ENCODE assay signal across 28 cellular contexts in the genomic region with DNA sequence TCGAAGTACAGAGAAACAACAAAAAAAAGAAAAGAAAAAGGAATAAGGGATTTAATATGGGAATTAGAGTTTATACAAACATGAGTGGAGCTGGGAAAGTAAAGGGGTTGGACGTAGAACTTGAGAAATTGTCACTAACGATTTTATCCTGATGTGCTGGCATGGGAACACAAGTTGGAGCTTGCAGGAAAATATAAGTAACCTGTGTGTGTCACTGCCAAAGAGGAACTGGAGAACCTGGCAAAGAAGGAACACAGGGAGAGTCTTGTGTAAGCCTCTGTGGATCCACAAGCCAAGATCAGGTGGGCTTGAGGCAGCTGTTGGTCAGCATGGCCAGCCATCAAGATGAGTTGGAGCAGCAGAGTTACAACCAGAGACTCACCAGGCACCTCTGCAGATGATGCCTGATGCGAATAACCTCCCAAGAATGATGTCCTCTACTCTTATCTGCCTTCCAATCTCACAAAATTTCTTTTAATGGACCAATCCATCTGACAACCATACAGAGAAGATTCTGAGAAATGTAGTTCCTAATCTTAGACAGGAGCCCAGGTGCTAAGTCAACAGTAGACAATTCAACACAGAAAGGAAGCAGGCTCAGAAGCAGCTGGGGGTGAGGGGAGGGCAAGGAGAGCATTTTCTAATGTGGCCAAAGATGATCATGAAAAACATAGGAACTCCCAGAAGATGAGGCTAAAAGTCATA.
"Had no signal": no experiment of that assay in that cellular context is flagged by ENCODE, and none has a peak within 500 bp of the region (broad histone marks: within the 10 kb centered on the region; RNA-seq: fewer than 3 reads in every experiment).

No MANE protein-coding gene starts in this region.

- H3K4me2 ChIP-seq: neural progenitor cell had no signal

- DNase-seq: effector CD8-positive, alpha-beta T cell; endodermal cell; erythroblast; gastrocnemius medialis; head of caudate nucleus; kidney; mesenchymal stem cell; mucosa of descending colon; naive thymus-derived CD4-positive, alpha-beta T cell; nucleus accumbens; right cardiac atrium; spleen; stimulated activated CD4-positive, alpha-beta T cell treated with anti-CD3 and anti-CD28 coated beads, Interleukin-4, amount 100 ng/mL, for 4 hours; stimulated activated naive CD8-positive, alpha-beta T cell treated with anti-CD3 and anti-CD28 coated beads, Interleukin-15, Interleukin-2, amounts not matched to agents 100 U/mL and 50 U/mL, for 24 hours; substantia nigra; testis; tibial artery; upper lobe of left lung had no signal

- H3K4me1 ChIP-seq: neural progenitor cell, prostate gland, spleen, testis had no signal

- H3K36me3 Mint-ChIP-seq: neural progenitor cell had no signal

- FAIRE-seq: colon, kidney, urothelium cell line had no signal

- H3K9me3 ChIP-seq: gastrocnemius medialis, prostate gland, testis had no signal

- H3K27ac ChIP-seq: gastrocnemius medialis, neural progenitor cell, prostate gland, skin epidermis, spleen, testis, tibial artery, upper lobe of left lung had no signal

- H3K4me1 Mint-ChIP-seq: naive thymus-derived CD4-positive, alpha-beta T cell; nephron; stimulated activated memory B cell treated with anti-CD40 and anti-IgM and Interleukin-4, amounts not matched to agents 10 μg/mL and 1 μg/mL and 100 μg/mL, for 72 hours had no signal

- H3K9ac ChIP-seq: neural progenitor cell had no signal

- H3K27me3 ChIP-seq: gastrocnemius medialis, neural progenitor cell, spleen, testis, tibial artery, upper lobe of left lung had no signal

- ATAC-seq: gastrocnemius medialis; mucosa of descending colon; naive thymus-derived CD4-positive, alpha-beta T cell; right cardiac atrium; stimulated activated memory B cell treated with anti-CD40 and anti-IgM and Interleukin-4, amounts not matched to agents 10 μg/mL and 1 μg/mL and 100 μg/mL, for 72 hours; stimulated activated naive CD8-positive, alpha-beta T cell treated with anti-CD3 and anti-CD28 coated beads, Interleukin-15, Interleukin-2, amounts not matched to agents 100 U/mL and 50 U/mL, for 24 hours had no signal

- H3K4me3 ChIP-seq: gastrocnemius medialis, lung, mucosa of descending colon, neural progenitor cell, prostate gland, skin epidermis, spleen, testis, tibial artery, upper lobe of left lung had no signal

- H3K27ac Mint-ChIP-seq: dendritic cell treated with granulocyte-macrophage colony-stimulating factor and Interleukin-4, amounts not matched to agents 40 ng/mL and 50 ng/mL, for 4 days; endodermal cell; mesothelial cell of epicardium; naive thymus-derived CD4-positive, alpha-beta T cell; nephron; neural progenitor cell; stimulated activated memory B cell treated with anti-CD40 and anti-IgM and Interleukin-4, amounts not matched to agents 10 μg/mL and 1 μg/mL and 100 μg/mL, for 72 hours had no signal

- H3K4me3 Mint-ChIP-seq: dendritic cell treated with granulocyte-macrophage colony-stimulating factor and Interleukin-4, amounts not matched to agents 40 ng/mL and 50 ng/mL, for 4 days; endodermal cell; mesothelial cell of epicardium; naive thymus-derived CD4-positive, alpha-beta T cell; nephron; neural progenitor cell; stimulated activated memory B cell treated with anti-CD40 and anti-IgM and Interleukin-4, amounts not matched to agents 10 μg/mL and 1 μg/mL and 100 μg/mL, for 72 hours had no signal

- H3K36me3 ChIP-seq: gastrocnemius medialis, neural progenitor cell, prostate gland, spleen, tibial artery, upper lobe of left lung had no signal

- H2AFZ ChIP-seq: neural progenitor cell had no signal

- H3K27me3 Mint-ChIP-seq: dendritic cell treated with granulocyte-macrophage colony-stimulating factor and Interleukin-4, amounts not matched to agents 40 ng/mL and 50 ng/mL, for 4 days; stimulated activated memory B cell treated with anti-CD40 and anti-IgM and Interleukin-4, amounts not matched to agents 10 μg/mL and 1 μg/mL and 100 μg/mL, for 72 hours had no signal
